In the genomic region with DNA sequence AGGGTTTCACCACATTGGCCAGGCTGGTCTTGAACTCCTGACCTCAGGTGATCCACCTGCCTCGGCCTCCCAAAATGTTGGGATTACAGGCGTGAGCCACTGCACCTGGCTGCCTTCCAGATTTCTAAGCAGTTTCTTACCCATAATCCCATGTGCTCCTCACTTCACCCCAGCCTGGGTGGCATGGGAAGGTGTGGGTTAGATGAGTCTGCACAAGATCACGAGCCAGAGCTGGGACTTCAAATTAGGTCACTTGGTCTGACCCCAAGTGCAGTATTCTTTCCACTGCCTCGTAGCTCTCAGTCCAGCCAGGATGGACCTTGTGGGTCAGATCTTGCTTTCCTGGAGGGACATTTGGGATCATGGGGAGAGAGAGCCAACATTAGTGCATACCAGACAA, we compare ENCODE assay signal across 19 cellular contexts. TPM values are rescaled to one million over a fixed set of nuclear protein-coding genes. Genes with fewer than 3 reads are reported as not detected.
DNase-seq lines count a peak whose midpoint lies in the region; ATAC-seq and TF ChIP-seq lines count a peak whose summit lies in the region.
"Had no signal": no experiment of that assay in that cellular context is flagged by ENCODE, and none has a peak within 500 bp of the region (broad histone marks: within the 10 kb centered on the region; RNA-seq: fewer than 3 reads in every experiment).

No MANE protein-coding gene starts in this region.

- no peaks in the 10 kb centered on the region for H3K27me3 Mint-ChIP-seq in central memory CD8-positive, alpha-beta T cell
- peaks cover 1% of the 10 kb centered on the region for H3K27me3 Mint-ChIP-seq in activated CD8-positive, alpha-beta T cell treated with anti-CD3 and anti-CD28 coated beads for 36 hours

- CTCF ChIA-PET in activated CD8-positive, alpha-beta T cell treated with anti-CD3 and anti-CD28 coated beads for 36 hours (lab: Charles Lee): interaction anchor here (1.2 to 3.3 kb wide), 4 partner anchors 22 to 48 kb away, joined by 3 to 12 read pairs (median 5); no protein-coding TSS in a partner anchor

- H3K4me1 Mint-ChIP-seq in central memory CD8-positive, alpha-beta T cell: peaks cover 44% of the 10 kb centered on the region
- H3K4me1 Mint-ChIP-seq in activated CD8-positive, alpha-beta T cell treated with anti-CD3 and anti-CD28 coated beads for 36 hours (ENCODE audit: low read depth): peaks cover 39% of the 10 kb centered on the region

- H3K27me3 ChIP-seq in heart left ventricle: no peaks in the 10 kb centered on the region
- no peaks in the 10 kb centered on the region for H3K27me3 ChIP-seq in left ventricle myocardium inferior (ENCODE audit: low read depth)
- H3K27me3 ChIP-seq in breast epithelium: no peaks in the 10 kb centered on the region

- peak overlapping the region; percentile 69 for H3K4me3 Mint-ChIP-seq in central memory CD8-positive, alpha-beta T cell
- no peak overlapping the region for H3K4me3 Mint-ChIP-seq in activated CD8-positive, alpha-beta T cell treated with anti-CD3 and anti-CD28 coated beads for 36 hours

- no peaks in the 10 kb centered on the region for H3K9me3 Mint-ChIP-seq in central memory CD8-positive, alpha-beta T cell
- H3K9me3 Mint-ChIP-seq in activated CD8-positive, alpha-beta T cell treated with anti-CD3 and anti-CD28 coated beads for 36 hours: no peaks in the 10 kb centered on the region
- H3K9me3 Mint-ChIP-seq: CD4-positive, CD25-positive, alpha-beta regulatory T cell had no signal

- no peak overlapping the region for H3K4me3 ChIP-seq in heart left ventricle
- no peak overlapping the region for H3K4me3 ChIP-seq in left ventricle myocardium inferior
- no peak overlapping the region for H3K4me3 ChIP-seq in breast epithelium

- 27 to 63% (median 39%) methylated on average over 4 of the region's 4 CpGs for WGBS in heart left ventricle, 4 donors

- H3K36me3 Mint-ChIP-seq in central memory CD8-positive, alpha-beta T cell (ENCODE audit: insufficient read depth): peaks cover 1% of the 10 kb centered on the region
- no peaks in the 10 kb centered on the region for H3K36me3 Mint-ChIP-seq in activated CD8-positive, alpha-beta T cell treated with anti-CD3 and anti-CD28 coated beads for 36 hours (ENCODE audit: low read depth)
- H3K36me3 Mint-ChIP-seq: CD4-positive, CD25-positive, alpha-beta regulatory T cell had no signal

- TF ChIP-seq CTCF in heart left ventricle (IDR thresholded peaks at IDR 0.05): no peak
- TF ChIP-seq CTCF in left ventricle myocardium inferior (IDR thresholded peaks at IDR 0.05; ENCODE audit: borderline replicate concordance): no peak
- TF ChIP-seq CTCF in activated CD8-positive, alpha-beta T cell treated with anti-CD3 and anti-CD28 coated beads for 36 hours (IDR thresholded peaks at IDR 0.05): no peak
- TF ChIP-seq CTCF in breast epithelium (IDR thresholded peaks at IDR 0.05): no peak

- H3K9me3 ChIP-seq in heart left ventricle (no peaks in the 10 kb centered on the region), left ventricle myocardium inferior (replicated peaks) (no peaks in the 10 kb centered on the region), breast epithelium (no peaks in the 10 kb centered on the region)

- intact Hi-C loops in heart left ventricle (cut with DNase I): no loop called here
- intact Hi-C loops in left ventricle myocardium inferior (cut with micrococcal nuclease): no loop called here
- intact Hi-C loops in posterior vena cava (cut with DNase I): no loop called here
- intact Hi-C loops in activated CD8-positive, alpha-beta T cell treated with anti-CD3 and anti-CD28 coated beads for 36 hours (cut with micrococcal nuclease): loop anchor here (2.0 kb wide), 1 partner anchor 33 kb away; no protein-coding TSS in a partner anchor
- intact Hi-C loops in breast epithelium (cut with DNase I; ENCODE audit: low total_unique reads): no loop called here

- DNase-seq in heart left ventricle (peak in 2 of 5 donors; percentile 45 to 57), left ventricle myocardium inferior (no peak), posterior vena cava (ENCODE audit: low spot score) (peak; percentile 4), AG08396 (ENCODE audit: low spot score) (no peak), breast epithelium (ENCODE audit: low spot score in 2 of 2) (no peak)
- no peak for DNase-seq in central memory CD8-positive, alpha-beta T cell (ENCODE audit: low spot score in 2 of 2)
- DNase-seq in activated CD8-positive, alpha-beta T cell treated with anti-CD3 and anti-CD28 coated beads for 36 hours: no peak
- DNase-seq in effector CD4-positive, alpha-beta T cell: no peak
- DNase-seq: CD4-positive, CD25-positive, alpha-beta regulatory T cell; DMS79 treated with DMSO at 0.1 percent for 48 hours; Karpas-422; NCI-H1105 treated with DMSO at 0.1 percent for 48 hours; NCI-H187; NCI-H2171; NCI-H446 treated with DMSO at 0.1 percent for 48 hours; NCI-H774; SHP77 treated with DMSO at 0.1 percent for 48 hours had no signal

- no peak overlapping the region for H3K27ac Mint-ChIP-seq in central memory CD8-positive, alpha-beta T cell (ENCODE audit: low read depth)
- H3K27ac Mint-ChIP-seq in activated CD8-positive, alpha-beta T cell treated with anti-CD3 and anti-CD28 coated beads for 36 hours: no peak overlapping the region

- H3K4me1 ChIP-seq in heart left ventricle (peaks cover 0 to 17% (median 0%) of the 10 kb centered on the region in 12 donors), left ventricle myocardium inferior (peaks cover 21% of the 10 kb centered on the region), breast epithelium (no peaks in the 10 kb centered on the region)

- peak overlapping the region in 1 of 12 donors; percentile 24 for H3K27ac ChIP-seq in heart left ventricle
- no peak overlapping the region for H3K27ac ChIP-seq in left ventricle myocardium inferior (replicated peaks)
- no peak overlapping the region for H3K27ac ChIP-seq in breast epithelium

- no peaks in the 10 kb centered on the region for H3K36me3 ChIP-seq in heart left ventricle
- H3K36me3 ChIP-seq in left ventricle myocardium inferior: no peaks in the 10 kb centered on the region
- no peaks in the 10 kb centered on the region for H3K36me3 ChIP-seq in breast epithelium

- POLR2A ChIA-PET in activated CD8-positive, alpha-beta T cell treated with anti-CD3 and anti-CD28 coated beads for 36 hours (lab: Charles Lee): no interaction called here

- TF ChIP-seq POLR2A in heart left ventricle (IDR thresholded peaks at IDR 0.05) (no peak), breast epithelium (IDR thresholded peaks at IDR 0.05) (no peak)

- ATAC-seq in heart left ventricle: peak; percentile 52 to 71 (median 63)
- ATAC-seq in central memory CD8-positive, alpha-beta T cell (replicated peaks; ENCODE audit: extremely low read depth, poor library complexity, severe bottlenecking): no peak
- no peak for ATAC-seq in activated CD8-positive, alpha-beta T cell treated with anti-CD3 and anti-CD28 coated beads for 36 hours
- ATAC-seq: Panc1 had no signal

RNA-seq across cellular contexts. Expression of gene STRBP, which starts 37.5 kb away (rescaled TPM):
- 10 to 100 TPM in 8 of 9 donors, 1 to 10 TPM in 1; 8.3 to 24.4 (median 18.7) TPM for total RNA-seq in heart left ventricle
- 10 to 100 TPM in 1 of 2 donors, 1 to 10 TPM in 1; 5.9 to 23.9 TPM for polyA plus RNA-seq in heart left ventricle
- total RNA-seq in left ventricle myocardium inferior: 26.4 TPM
- total RNA-seq in posterior vena cava: 1 to 10 TPM; 3.7 to 7.9 TPM
- 10 to 100 TPM; 40.7 to 43.2 TPM for total RNA-seq in activated CD8-positive, alpha-beta T cell treated with anti-CD3 and anti-CD28 coated beads for 36 hours
- total RNA-seq in breast epithelium: 10 to 100 TPM in 2 of 3 donors, 1 to 10 TPM in 1; 8.0 to 37.0 (median 22.6) TPM

RNA-seq across cellular contexts. Expression of gene CRB2, which starts 50.1 kb away (rescaled TPM):
- total RNA-seq in heart left ventricle (10 to 100 TPM in 1 of 9 donors, under 1 TPM in 2, not detected in 6; 0.05 to 10.1 (median 0.10) TPM), left ventricle myocardium inferior (not detected), posterior vena cava (under 1 TPM in 1 of 2 donors, not detected in 1; 0.05 TPM), breast epithelium (1 to 10 TPM in 1 of 3 donors, under 1 TPM in 1, not detected in 1; under 0.01 to 2.3 TPM)
- polyA plus RNA-seq in heart left ventricle: not detected
- under 1 TPM in 1 of 2 experiments, not detected in 1; 0.09 TPM for total RNA-seq in activated CD8-positive, alpha-beta T cell treated with anti-CD3 and anti-CD28 coated beads for 36 hours
- total RNA-seq: CD4-positive, CD25-positive, alpha-beta regulatory T cell; H4 had no signal

Comparison
In these comparisons a context has a peak if more than half of its experiments do, and no peak if none do; other contexts are left out.
1. ATAC-seq: peak in heart left ventricle (4 of 4); none in central memory CD8-positive, alpha-beta T cell (single experiment) and activated CD8-positive, alpha-beta T cell treated with anti-CD3 and anti-CD28 coated beads for 36 hours (single experiment).